Comparison of ENCODE assay signal across 9 cellular contexts in the genomic region with DNA sequence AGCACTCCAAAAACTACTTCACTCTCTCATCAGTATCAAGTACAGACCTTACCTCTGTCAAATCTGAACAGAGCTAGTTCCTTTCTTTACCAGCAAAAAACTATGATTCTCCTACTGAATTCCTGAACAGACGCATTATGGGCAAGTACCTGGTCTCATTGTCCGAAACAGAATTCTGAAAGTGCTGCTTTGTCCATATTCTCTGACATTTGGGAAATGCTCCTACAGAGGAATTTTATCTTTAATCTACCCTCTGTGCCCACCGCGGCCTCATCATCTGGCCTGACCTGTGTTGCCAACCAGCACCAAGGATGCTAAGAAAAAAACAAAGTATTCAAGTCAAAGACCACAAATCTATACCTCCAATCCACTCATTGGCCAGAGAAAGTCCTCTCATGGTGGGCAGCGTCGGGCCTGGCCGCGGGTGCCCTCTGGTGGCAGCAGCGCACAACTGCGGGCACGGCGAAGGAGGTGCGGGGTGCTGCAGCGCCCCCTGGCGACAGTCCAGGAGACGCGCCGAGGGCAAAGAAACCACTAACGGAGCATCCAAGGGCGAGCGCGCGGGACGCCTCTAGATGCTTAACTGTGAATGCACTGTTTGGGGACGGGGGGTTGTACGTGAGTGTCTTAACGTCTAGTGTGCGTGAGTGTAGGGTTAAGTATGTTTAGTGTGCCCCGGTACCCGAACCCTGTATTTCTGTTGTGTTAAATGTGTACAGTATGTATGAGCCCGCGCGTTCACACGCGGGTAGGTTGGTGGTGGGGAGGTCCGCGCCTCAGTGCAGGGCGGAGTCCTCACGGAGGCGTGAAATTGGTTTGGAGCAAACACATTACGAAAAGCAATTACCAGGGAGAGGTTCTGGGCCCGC. TPM values are rescaled to one million over a fixed set of nuclear protein-coding genes. Genes with fewer than 3 reads are reported as not detected.
DNase-seq lines count a peak whose midpoint lies in the region; ATAC-seq, FAIRE-seq and TF ChIP-seq lines count a peak whose summit lies in the region.
"Had no signal": no experiment of that assay in that cellular context is flagged by ENCODE, and none has a peak within 500 bp of the region (broad histone marks: within the 10 kb centered on the region; RNA-seq: fewer than 3 reads in every experiment).

No MANE protein-coding gene starts in this region.

- H3K4me3 ChIP-seq in Peyer's patch = no peak overlapping the region
- H3K4me3 ChIP-seq in fibroblast of mammary gland (ENCODE audit: control insufficient read depth, low read depth, low read length) = no peak overlapping the region

- H3K36me3 Mint-ChIP-seq in activated T-cell treated with anti-CD3 and anti-CD28 coated beads, Interleukin-2, amount 50 U/mL, for 4 hours (ENCODE audit: insufficient read depth) = no peaks in the 10 kb centered on the region

- peaks cover 43% of the 10 kb centered on the region for H3K27me3 Mint-ChIP-seq in activated T-cell treated with anti-CD3 and anti-CD28 coated beads, Interleukin-2, amount 50 U/mL, for 4 hours (ENCODE audit: low read depth)

- TF ChIP-seq POLR2A in Peyer's patch (IDR thresholded peaks at IDR 0.05) = no peak

- no peaks in the 10 kb centered on the region for H3K9me3 ChIP-seq in Peyer's patch

- no peaks in the 10 kb centered on the region for H3K9me3 Mint-ChIP-seq in activated T-cell treated with anti-CD3 and anti-CD28 coated beads, Interleukin-2, amount 50 U/mL, for 4 hours

- DNase-seq in CD1c-positive myeloid dendritic cell (ENCODE audit: extremely low spot score) (peak; percentile 92), GM19239 (ENCODE audit: insufficient read length, low spot score) (peak; percentile 95), HT-29 (ENCODE audit: low spot score) (peak; percentile 92), Peyer's patch (peak; percentile 60 to 88 (median 86)), fibroblast of mammary gland (ENCODE audit: low read depth) (peak; percentile 58), non-pigmented ciliary epithelial cell (ENCODE audit: low read depth) (peak; percentile 3), substantia nigra (lab: John Stamatoyannopoulos, UW) (peak in 45 of 49 donors; percentile 12 to 88 (median 71))
- DNase-seq in activated T-cell treated with anti-CD3 and anti-CD28 coated beads, Interleukin-2, amount 50 U/mL, for 4 hours = peak; percentile 79

- no peak overlapping the region for H3K27ac ChIP-seq in Peyer's patch
- H3K27ac ChIP-seq in substantia nigra (ENCODE audit: low read depth, low read length, poor library complexity, severe bottlenecking) = no peak overlapping the region

- FAIRE-seq in GM19239 (lab: Jason Lieb, UNC) = peak; percentile 87

- H3K36me3 ChIP-seq in Peyer's patch = no peaks in the 10 kb centered on the region

- ATAC-seq in activated T-cell treated with anti-CD3 and anti-CD28 coated beads, Interleukin-2, amount 50 U/mL, for 4 hours = peak; percentile 64 to 74

- H3K4me3 Mint-ChIP-seq in activated T-cell treated with anti-CD3 and anti-CD28 coated beads, Interleukin-2, amount 50 U/mL, for 4 hours = no peak overlapping the region

- peaks cover 0 to 18% of the 10 kb centered on the region in 2 donors for H3K27me3 ChIP-seq in Peyer's patch

- H3K4me1 Mint-ChIP-seq in activated T-cell treated with anti-CD3 and anti-CD28 coated beads, Interleukin-2, amount 50 U/mL, for 4 hours (ENCODE audit: low read depth) = peaks cover 11% of the 10 kb centered on the region

- peaks cover 0 to 9% (median 3%) of the 10 kb centered on the region in 4 donors for H3K4me1 ChIP-seq in Peyer's patch

- TF ChIP-seq CTCF in Peyer's patch (IDR thresholded peaks at IDR 0.05) (peak; percentile 99 to 100 (median 100)), fibroblast of mammary gland (conservative IDR thresholded peaks at IDR 0.05; ENCODE audit: control insufficient read depth, insufficient read depth, low read depth, low read length) (peak; percentile 96)

RNA-seq across cellular contexts. Expression of a gene that starts 5.0 kb away (rescaled TPM):
- not detected in 2 replicates for total RNA-seq in HT-29 (2014; rRNA removed; shearing (Covaris generic))
- not detected for total RNA-seq in Peyer's patch
- not detected for total RNA-seq in activated T-cell treated with anti-CD3 and anti-CD28 coated beads, Interleukin-2, amount 50 U/mL, for 4 hours
- total RNA-seq: T-helper 2 cell treated with Interferon-gamma antibody and Interleukin-4, amounts not matched to agents 100 ng/mL and 5 ng/mL, for 36 hours had no signal

RNA-seq across cellular contexts. Expression of a gene that starts 14.5 kb away (rescaled TPM):
- not detected in 2 replicates for total RNA-seq in HT-29 (2014; rRNA removed; shearing (Covaris generic))
- not detected for total RNA-seq in Peyer's patch
- not detected for total RNA-seq in activated T-cell treated with anti-CD3 and anti-CD28 coated beads, Interleukin-2, amount 50 U/mL, for 4 hours
- total RNA-seq: T-helper 2 cell treated with Interferon-gamma antibody and Interleukin-4, amounts not matched to agents 100 ng/mL and 5 ng/mL, for 36 hours had no signal

RNA-seq across cellular contexts. Expression of a gene that starts 37.8 kb away (rescaled TPM):
- total RNA-seq in HT-29 (2014; rRNA removed; shearing (Covaris generic)) = not detected in 2 replicates
- total RNA-seq in Peyer's patch = not detected
- total RNA-seq in activated T-cell treated with anti-CD3 and anti-CD28 coated beads, Interleukin-2, amount 50 U/mL, for 4 hours = not detected

RNA-seq across cellular contexts. Expression of a gene that starts 54.5 kb away (rescaled TPM):
- total RNA-seq in HT-29 (2014; rRNA removed; shearing (Covaris generic)) = 80.2 and 82.5 TPM in 2 replicates
- total RNA-seq in Peyer's patch = 10 to 100 TPM; 20.7 to 29.7 (median 26.4) TPM
- 100 to 1,000 TPM; 144 to 151 (median 146) TPM for total RNA-seq in activated T-cell treated with anti-CD3 and anti-CD28 coated beads, Interleukin-2, amount 50 U/mL, for 4 hours

RNA-seq across cellular contexts. Expression of a gene that starts 59.8 kb away (rescaled TPM):
- 72.5 and 87.7 TPM in 2 replicates for total RNA-seq in HT-29 (2014; rRNA removed; shearing (Covaris generic))
- total RNA-seq in Peyer's patch = 10 to 100 TPM; 31.4 to 50.2 (median 43.2) TPM
- 10 to 100 TPM; 51.6 to 66.3 (median 51.8) TPM for total RNA-seq in activated T-cell treated with anti-CD3 and anti-CD28 coated beads, Interleukin-2, amount 50 U/mL, for 4 hours

Comparison
In these comparisons a context has a peak if more than half of its experiments do, and no peak if none do; other contexts are left out.
1. DNase-seq: peak in every context shown above with its lines; median percentile 95 in GM19239; 92 in CD1c-positive myeloid dendritic cell; 92 in HT-29; 86 in Peyer's patch; 79 in activated T-cell treated with anti-CD3 and anti-CD28 coated beads, Interleukin-2, amount 50 U/mL, for 4 hours; 71 in substantia nigra; 58 in fibroblast of mammary gland; 3 in non-pigmented ciliary epithelial cell.